In the genomic region with DNA sequence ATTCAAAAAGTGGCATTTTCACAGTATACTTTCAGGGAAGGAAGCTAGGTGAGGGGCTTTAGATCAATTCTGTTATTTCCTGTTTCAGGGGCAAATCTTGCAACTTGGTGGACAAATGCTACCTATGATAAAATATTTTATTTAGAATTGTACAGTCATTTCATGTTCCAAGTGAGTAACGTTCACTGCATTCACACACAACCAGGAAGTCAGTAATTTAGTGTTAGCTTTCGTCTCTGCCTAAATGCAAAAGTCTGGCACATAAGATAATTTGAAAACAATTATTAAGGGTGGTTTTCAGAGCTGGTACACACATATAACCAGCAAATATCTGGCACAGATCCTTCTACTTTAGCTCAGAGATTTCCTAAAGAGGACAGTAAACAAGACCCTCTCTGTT, we compare ENCODE assay signal across 21 cellular contexts.
"Had no signal": no experiment of that assay in that cellular context is flagged by ENCODE, and none has a peak within 500 bp of the region (broad histone marks: within the 10 kb centered on the region; RNA-seq: fewer than 3 reads in every experiment).

No MANE protein-coding gene starts in this region.

- H3K9me3 Mint-ChIP-seq: activated naive CD4-positive, alpha-beta T cell treated with anti-CD3 and anti-CD28 coated beads for 36 hours; activated naive CD8-positive, alpha-beta T cell treated with anti-CD3 and anti-CD28 coated beads, Interleukin-2, amount 10 ng/mL, durations not matched to agents 7 days and 5 days; activated T-cell treated with anti-CD3 and anti-CD28 coated beads, Interleukin-2, amount 50 U/mL, for 4 hours; immature natural killer cell had no signal

- H3K4me1 ChIP-seq: foreskin keratinocyte, left lung, testis, uterus had no signal

- H3K27ac Mint-ChIP-seq: activated naive CD4-positive, alpha-beta T cell treated with anti-CD3 and anti-CD28 coated beads for 36 hours; activated naive CD8-positive, alpha-beta T cell treated with anti-CD3 and anti-CD28 coated beads, Interleukin-2, amount 10 ng/mL, durations not matched to agents 7 days and 5 days; immature natural killer cell; naive thymus-derived CD8-positive, alpha-beta T cell; neural progenitor cell had no signal

- H3K4me1 Mint-ChIP-seq: activated naive CD8-positive, alpha-beta T cell treated with anti-CD3 and anti-CD28 coated beads, Interleukin-2, amount 10 ng/mL, durations not matched to agents 7 days and 5 days; immature natural killer cell had no signal

- ATAC-seq: activated T-cell treated with anti-CD3 and anti-CD28 coated beads, Interleukin-2, amount 50 U/mL, for 4 hours; left lung; naive thymus-derived CD8-positive, alpha-beta T cell; sciatic nerve had no signal

- H3K27ac ChIP-seq: cardiac muscle cell, foreskin keratinocyte, left lung, neural progenitor cell, testis, uterus had no signal

- H3K4me3 ChIP-seq: cardiac muscle cell, left lung, lung, neural progenitor cell, testis, uterus had no signal

- H3K36me3 ChIP-seq: cardiac muscle cell, left lung, uterus had no signal

- H3K9me3 ChIP-seq: left lung, testis, uterus had no signal

- H3K4me3 Mint-ChIP-seq: activated naive CD4-positive, alpha-beta T cell treated with anti-CD3 and anti-CD28 coated beads for 36 hours; activated naive CD8-positive, alpha-beta T cell treated with anti-CD3 and anti-CD28 coated beads, Interleukin-2, amount 10 ng/mL, durations not matched to agents 7 days and 5 days; activated T-cell treated with anti-CD3 and anti-CD28 coated beads, Interleukin-2, amount 50 U/mL, for 4 hours; immature natural killer cell; naive thymus-derived CD8-positive, alpha-beta T cell; neural progenitor cell had no signal

- H3K36me3 Mint-ChIP-seq: immature natural killer cell had no signal

- H3K27me3 Mint-ChIP-seq: activated naive CD8-positive, alpha-beta T cell treated with anti-CD3 and anti-CD28 coated beads, Interleukin-2, amount 10 ng/mL, durations not matched to agents 7 days and 5 days had no signal

- DNase-seq: activated CD8-positive, alpha-beta memory T cell treated with anti-CD3 and anti-CD28 coated beads for 24 hours; activated CD8-positive, alpha-beta memory T cell treated with anti-CD3 and anti-CD28 coated beads, Interleukin-2, amount 50 U/mL, for 4 hours; activated effector memory CD4-positive, alpha-beta T cell treated with Interleukin-2 at 50 U/mL for 16 hours; activated naive CD4-positive, alpha-beta T cell treated with anti-CD3 and anti-CD28 coated beads for 36 hours; activated naive CD8-positive, alpha-beta T cell treated with anti-CD3 and anti-CD28 coated beads, Interleukin-2, amount 10 ng/mL, durations not matched to agents 7 days and 5 days; activated T-cell treated with anti-CD3 and anti-CD28 coated beads, Interleukin-2, amount 50 U/mL, for 4 hours; amniotic stem cell; foreskin keratinocyte; immature natural killer cell; left lung; naive thymus-derived CD8-positive, alpha-beta T cell; small intestine; stimulated activated CD4-positive, alpha-beta T cell treated with anti-CD3 and anti-CD28 coated beads, Interleukin-15, amount 100 ng/mL, for 24 hours; stimulated activated naive CD4-positive, alpha-beta T cell; testis; trophoblast cell; uterus had no signal

- H3K27me3 ChIP-seq: cardiac muscle cell, foreskin keratinocyte, left lung, neural progenitor cell, testis, uterus had no signal
